In the genomic region with DNA sequence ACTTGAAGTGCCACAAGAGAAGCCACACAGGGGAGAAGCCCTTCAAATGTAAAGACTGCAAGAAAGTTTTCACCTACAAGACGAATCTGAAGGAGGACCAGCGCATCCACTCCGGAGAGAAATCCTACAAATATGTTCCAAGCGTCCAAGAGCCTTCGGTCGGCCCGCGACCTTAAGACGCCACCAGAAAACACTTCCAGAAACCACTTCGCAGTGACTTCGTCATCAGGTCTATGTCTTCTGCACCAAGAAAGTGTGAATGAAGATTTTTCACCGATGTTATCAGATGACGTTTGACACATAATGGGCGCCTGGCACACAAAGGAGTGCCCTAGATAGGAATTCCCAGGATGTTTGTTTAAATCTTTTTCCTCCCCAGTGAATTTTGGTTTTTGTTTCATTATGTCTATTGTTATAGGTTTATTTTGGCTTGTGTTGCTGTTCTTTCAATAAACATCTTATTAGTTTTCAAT, we compare ENCODE assay signal across 22 cellular contexts. TPM values are rescaled to one million over a fixed set of nuclear protein-coding genes. Genes with fewer than 3 reads are reported as not detected.
"Had no signal": no experiment of that assay in that cellular context is flagged by ENCODE, and none has a peak within 500 bp of the region (broad histone marks: within the 10 kb centered on the region; RNA-seq: fewer than 3 reads in every experiment).

No MANE protein-coding gene starts in this region.

- H2AFZ ChIP-seq: hepatocyte had no signal

- H3K79me2 ChIP-seq: hepatocyte had no signal

- H3K36me3 Mint-ChIP-seq: memory B cell; naive thymus-derived CD8-positive, alpha-beta T cell; type B pancreatic cell; WTC11 had no signal

- H3K4me3 Mint-ChIP-seq: memory B cell, type B pancreatic cell, WTC11 had no signal

- H3K27me3 ChIP-seq: body of pancreas, colonic mucosa, gastrocnemius medialis, hepatocyte, right lobe of liver, uterus had no signal

- ATAC-seq: body of pancreas, gastrocnemius medialis, right lobe of liver, WTC11 had no signal

- H3K27me3 Mint-ChIP-seq: type B pancreatic cell had no signal

- H3K4me1 Mint-ChIP-seq: WTC11 had no signal

- H3K27ac ChIP-seq: body of pancreas, colonic mucosa, gastrocnemius medialis, hepatocyte, right lobe of liver, thoracic aorta, uterus had no signal

- H3K9me3 ChIP-seq: body of pancreas, colonic mucosa, gastrocnemius medialis, right lobe of liver, thoracic aorta, uterus had no signal

- H3K27ac Mint-ChIP-seq: memory B cell, progenitor cell of endocrine pancreas, type B pancreatic cell, WTC11 had no signal

- DNase-seq: activated CD4-positive, alpha-beta T cell treated with anti-CD3 and anti-CD28 coated beads, Interleukin-2, amount 50 U/mL, for 4 hours; activated naive CD4-positive, alpha-beta T cell treated with anti-CD3 and anti-CD28 coated beads, Interleukin-2, amount 50 U/mL, for 16 hours; aorta; body of pancreas; colonic mucosa; effector CD8-positive, alpha-beta T cell; erythroblast; gastrocnemius medialis; left colon; midbrain; right lobe of liver; stimulated activated naive CD8-positive, alpha-beta T cell treated with anti-CD3 and anti-CD28 coated beads, Interleukin-15, Interleukin-2, amounts not matched to agents 100 U/mL and 50 U/mL, for 24 hours; T1000; uterus had no signal

- H3K4me1 ChIP-seq: body of pancreas, colonic mucosa, gastrocnemius medialis, right lobe of liver, uterus had no signal

- H3K4me2 ChIP-seq: hepatocyte had no signal

- H3K36me3 ChIP-seq: colonic mucosa, gastrocnemius medialis, right lobe of liver, thoracic aorta, uterus had no signal

- H3K9me3 Mint-ChIP-seq: memory B cell; naive thymus-derived CD8-positive, alpha-beta T cell had no signal

- H3K4me3 ChIP-seq: body of pancreas, colonic mucosa, gastrocnemius medialis, hepatocyte, right lobe of liver, thoracic aorta, uterus had no signal

RNA-seq across cellular contexts. Expression of gene ARPIN, which starts 24.1 kb away (rescaled TPM):
- total RNA-seq: T-helper 1 cell treated with Interleukin-12 subunit alpha and Interleukin-12 subunit beta and Interleukin-4 antibody, amounts not matched to agents 30 ng/mL and 1 ng/mL, for 36 hours had no signal
